Comparison of ENCODE assay signal across 9 cellular contexts in genomic region chr17:16666553-16666906, GRCh38. TPM values are rescaled to one million over a fixed set of nuclear protein-coding genes. Genes with fewer than 3 reads are reported as not detected.
DNase-seq lines count a peak whose midpoint lies in the region; ATAC-seq and TF ChIP-seq lines count a peak whose summit lies in the region.
"Not testable (repeated sequence)": the region's sequence is repeated elsewhere in the genome, so short reads cannot be mapped to it uniquely, and the experiment has no call there.
"Had no signal": no experiment of that assay in that cellular context is flagged by ENCODE, and none has a peak within 500 bp of the region (broad histone marks: within the 10 kb centered on the region; RNA-seq: fewer than 3 reads in every experiment).

No MANE protein-coding gene starts in this region.

- not testable (repeated sequence) for H3K36me3 Mint-ChIP-seq in neural progenitor cell

- not testable (repeated sequence) for H3K79me2 ChIP-seq in neural progenitor cell (ENCODE audit: low read depth); smooth muscle cell (ENCODE audit: low read depth)

- WGBS in HUES64: 53% methylated on average over 24 of the region's 24 CpGs
- WGBS in smooth muscle cell (ENCODE audit: low lambda C conversion rate): 58% methylated on average over 24 of the region's 24 CpGs
- WGBS in urinary bladder: 45% methylated on average over 24 of the region's 24 CpGs

- not testable (repeated sequence) for H3K4me1 Mint-ChIP-seq in neural progenitor cell

- not testable (repeated sequence) for TF ChIP-seq CTCF in breast epithelium (IDR thresholded peaks at IDR 0.05); neural progenitor cell (IDR thresholded peaks at IDR 0.05); smooth muscle cell (IDR thresholded peaks at IDR 0.05; ENCODE audit: borderline replicate concordance, insufficient read depth, poor library complexity, severe bottlenecking)

- H4K20me1 ChIP-seq in BLaER1 treated with 17β-estradiol and CSF1 and Interleukin-3, amounts not matched to agents 10 nM and 100 nM; neural progenitor cell (ENCODE audit: low read depth); smooth muscle cell (ENCODE audit: low read depth): not testable (repeated sequence)

- H3K4me1 ChIP-seq in BLaER1 treated with 17β-estradiol and CSF1 and Interleukin-3, amounts not matched to agents 10 nM and 100 nM: peaks cover 6 to 26% (median 20%) of the 10 kb centered on the region in 10 experiments; a peak in 19 of 20 replicates
- H3K4me1 ChIP-seq in HUES64 (ENCODE audit: insufficient read depth, low read length); breast epithelium; neural progenitor cell; smooth muscle cell (ENCODE audit: low read depth); urinary bladder (ENCODE audit: insufficient read depth): not testable (repeated sequence)

- not testable (repeated sequence) for H3K9me3 Mint-ChIP-seq in neural progenitor cell

- peak overlapping the region in 6 of 11 experiments; percentile 23 to 72 (median 62); a peak in 10 of 22 replicates for H3K27ac ChIP-seq in BLaER1 treated with 17β-estradiol and CSF1 and Interleukin-3, amounts not matched to agents 10 nM and 100 nM
- H3K27ac ChIP-seq in HUES64 (ENCODE audit: low read depth, low read length); breast epithelium; neural progenitor cell; smooth muscle cell (ENCODE audit: low read depth); urinary bladder (ENCODE audit: low read depth): not testable (repeated sequence)

- H3K27ac Mint-ChIP-seq in neural progenitor cell: not testable (repeated sequence)

- H3K9me3 ChIP-seq in BLaER1 treated with 17β-estradiol and CSF1 and Interleukin-3, amounts not matched to agents 10 nM and 100 nM (replicated peaks in 1 of 11); HUES64 (ENCODE audit: insufficient read depth, low read depth, low read length); breast epithelium; neural progenitor cell (ENCODE audit: low read depth); smooth muscle cell (replicated peaks; ENCODE audit: low read depth): not testable (repeated sequence)

- peak; percentile 8 for ATAC-seq in esophagus mucosa

- H3K36me3 ChIP-seq in BLaER1 treated with 17β-estradiol and CSF1 and Interleukin-3, amounts not matched to agents 10 nM and 100 nM; HUES64 (ENCODE audit: insufficient read depth, low read length); breast epithelium; neural progenitor cell; smooth muscle cell (ENCODE audit: low read depth); urinary bladder (ENCODE audit: insufficient read depth): not testable (repeated sequence)

- DNase-seq in breast epithelium (ENCODE audit: low spot score in 2 of 2); neural progenitor cell (ENCODE audit: low spot score); smooth muscle cell (lab: John Stamatoyannopoulos, UW; ENCODE audit: unreplicated experiment): not testable (repeated sequence)

- H3K4me3 Mint-ChIP-seq in neural progenitor cell: not testable (repeated sequence)

- peak overlapping the region; percentile 91 to 98 (median 96) for H3K4me2 ChIP-seq in BLaER1 treated with 17β-estradiol and CSF1 and Interleukin-3, amounts not matched to agents 10 nM and 100 nM
- H3K4me2 ChIP-seq in neural progenitor cell (peak overlapping the region; percentile 55), smooth muscle cell (peak overlapping the region; percentile 84)

- H2AFZ ChIP-seq in neural progenitor cell (replicated peaks): peak overlapping the region; percentile 72
- H2AFZ ChIP-seq in smooth muscle cell (ENCODE audit: low read depth): not testable (repeated sequence)

- H3K27me3 ChIP-seq in BLaER1 treated with 17β-estradiol and CSF1 and Interleukin-3, amounts not matched to agents 10 nM and 100 nM: peaks cover 20 to 33% (median 28%) of the 10 kb centered on the region in 11 experiments
- peaks cover 26% of the 10 kb centered on the region for H3K27me3 ChIP-seq in HUES64 (ENCODE audit: insufficient read depth, low read length)
- H3K27me3 ChIP-seq in breast epithelium: peaks cover 0 to 22% of the 10 kb centered on the region in 2 donors
- H3K27me3 ChIP-seq in neural progenitor cell: peaks cover 10% of the 10 kb centered on the region
- peaks cover 28% of the 10 kb centered on the region for H3K27me3 ChIP-seq in smooth muscle cell (ENCODE audit: low read depth)

- H3F3A ChIP-seq in neural progenitor cell (ENCODE audit: low read depth); smooth muscle cell (ENCODE audit: low read depth): not testable (repeated sequence)

- peak overlapping the region; percentile 47 to 72 (median 60) for H3K4me3 ChIP-seq in BLaER1 treated with 17β-estradiol and CSF1 and Interleukin-3, amounts not matched to agents 10 nM and 100 nM
- peak overlapping the region; percentile 55 for H3K4me3 ChIP-seq in HUES64 (ENCODE audit: low read length)
- H3K4me3 ChIP-seq in breast epithelium: peak overlapping the region; percentile 31 to 64 (median 43)
- peak overlapping the region; percentile 29 for H3K4me3 ChIP-seq in iPS-11a (ENCODE audit: low read depth, low read length)
- H3K4me3 ChIP-seq in neural progenitor cell: peak overlapping the region; percentile 50
- peak overlapping the region; percentile 45 for H3K4me3 ChIP-seq in smooth muscle cell
- peak overlapping the region; percentile 20 for H3K4me3 ChIP-seq in urinary bladder (ENCODE audit: low read depth, low read length)

- H3K27me3 Mint-ChIP-seq in neural progenitor cell (ENCODE audit: insufficient read depth, low read depth): not testable (repeated sequence)

- intact Hi-C loops in breast epithelium (cut with DNase I; ENCODE audit: low total_unique reads): not testable (repeated sequence)

- peak overlapping the region in 10 of 11 experiments; percentile 47 to 80 (median 67); a peak in 17 of 22 replicates for H3K9ac ChIP-seq in BLaER1 treated with 17β-estradiol and CSF1 and Interleukin-3, amounts not matched to agents 10 nM and 100 nM
- not testable (repeated sequence) for H3K9ac ChIP-seq in HUES64 (ENCODE audit: low read depth, low read length); neural progenitor cell; smooth muscle cell (ENCODE audit: low read depth)

- not testable (repeated sequence) for TF ChIP-seq POLR2A in breast epithelium (IDR thresholded peaks at IDR 0.05)

RNA-seq across cellular contexts. Expression of gene ZNF624, which starts 12.9 kb away (rescaled TPM):
- 2.6 TPM for polyA plus RNA-seq in HUES64 (2013, experiment 1 of 2)
- polyA plus RNA-seq in HUES64 (2013, experiment 2 of 2): 2.7 TPM
- total RNA-seq in breast epithelium (1 to 10 TPM; 3.5 to 10.0 (median 3.6) TPM), esophagus mucosa (2.7 TPM), neural progenitor cell (ENCODE audit: low replicate concordance) (6.8 and 8.4 TPM in 2 replicates), smooth muscle cell (12.8 and 13.0 TPM in 2 replicates), urinary bladder (24.1 TPM)
- polyA plus RNA-seq in smooth muscle cell (3.3 and 3.6 TPM in 2 replicates), urinary bladder (2.1 TPM)

RNA-seq across cellular contexts. Expression of gene CCDC144A, which starts 23.5 kb away (rescaled TPM):
- 0.70 TPM for polyA plus RNA-seq in HUES64 (2013, experiment 1 of 2)
- polyA plus RNA-seq in HUES64 (2013, experiment 2 of 2): 0.70 TPM
- 10 to 100 TPM in 1 of 3 donors, 1 to 10 TPM in 2; 1.8 to 20.6 (median 3.9) TPM for total RNA-seq in breast epithelium
- total RNA-seq in esophagus mucosa: 1.4 TPM
- total RNA-seq in neural progenitor cell (ENCODE audit: low replicate concordance): 5.4 and 8.2 TPM in 2 replicates
- 1.4 and 1.6 TPM in 2 replicates for total RNA-seq in smooth muscle cell
- polyA plus RNA-seq in smooth muscle cell: 0.19 and 1.1 TPM in 2 replicates
- total RNA-seq in urinary bladder: 4.7 TPM
- polyA plus RNA-seq in urinary bladder: 1.3 TPM
- total RNA-seq: HT1080 had no signal
